In genomic region chr5:33180900-33181299, GRCh38 we compare ENCODE assay signal across 9 cellular contexts.
A peak's percentile ranks its signal among the peaks of the same experiment; 100 is the strongest.
DNase-seq lines count a peak whose midpoint lies in the region; ATAC-seq and TF ChIP-seq lines count a peak whose summit lies in the region.
"Had no signal": no experiment of that assay in that cellular context is flagged by ENCODE, and none has a peak within 500 bp of the region (broad histone marks: within the 10 kb centered on the region; RNA-seq: fewer than 3 reads in every experiment).

No MANE protein-coding gene starts in this region.

- DNase-seq in Calu3 (peak; percentile 2), M059J (ENCODE audit: low read depth) (peak; percentile 55), ascending aorta (ENCODE audit: low spot score in 2 of 2) (no peak), left kidney (ENCODE audit: low read depth, low spot score) (peak; percentile 35)
- DNase-seq: activated T-cell treated with anti-CD3 and anti-CD28 coated beads, Interleukin-2, amount 50 U/mL, for 1 hour had no signal

- intact Hi-C loops in Calu3 (cut with micrococcal nuclease; ENCODE audit: unreplicated experiment): loop anchor here (5.0 to 10.0 kb wide), 3 partner anchors 241 to 474 kb away; no protein-coding TSS in a partner anchor
- intact Hi-C loops in ascending aorta (cut with DNase I): loop anchor here (5.0 kb wide), 1 partner anchor 469 kb away; the partner anchor contains the start of gene NPR3

- no peaks in the 10 kb centered on the region for H3K9me3 Mint-ChIP-seq in Calu3 (ENCODE audit: low read depth, unreplicated experiment)

- H3K27ac Mint-ChIP-seq in Calu3 (ENCODE audit: unreplicated experiment): no peak overlapping the region

- peaks cover 8% of the 10 kb centered on the region for H3K4me1 Mint-ChIP-seq in Calu3 (ENCODE audit: low read depth, unreplicated experiment)

- H3K36me3 Mint-ChIP-seq in Calu3 (ENCODE audit: insufficient read depth, unreplicated experiment): no peaks in the 10 kb centered on the region

- H3K9me3 ChIP-seq in ascending aorta: no peaks in the 10 kb centered on the region

- H3K27ac ChIP-seq in ascending aorta: no peak overlapping the region

- no peaks in the 10 kb centered on the region for H3K36me3 ChIP-seq in ascending aorta

- CTCF ChIA-PET in Calu3 (lab: Charles Lee): no interaction called here

- BruUV-seq in Calu3 (replicated peaks; lab: Mats Ljungman, UMichigan): no TSS peak

- H3K27me3 ChIP-seq in ascending aorta: no peaks in the 10 kb centered on the region

- H3K27me3 Mint-ChIP-seq in Calu3 (ENCODE audit: unreplicated experiment): no peaks in the 10 kb centered on the region

- ATAC-seq in GM19328 (IDR thresholded peaks at IDR 0.05; ENCODE audit: unreplicated experiment): no peak
- no peak for ATAC-seq in GM19397 (IDR thresholded peaks at IDR 0.05; ENCODE audit: unreplicated experiment)
- ATAC-seq in GM21381 (IDR thresholded peaks at IDR 0.05; ENCODE audit: unreplicated experiment): no peak
- ATAC-seq in HG03097 (IDR thresholded peaks at IDR 0.05; ENCODE audit: low FRiP score, unreplicated experiment): no peak

- H3K4me1 ChIP-seq in ascending aorta: no peaks in the 10 kb centered on the region

- no peak overlapping the region for H3K4me3 ChIP-seq in ascending aorta

- no peak overlapping the region for H3K4me3 Mint-ChIP-seq in Calu3 (ENCODE audit: low read depth, unreplicated experiment)

- TF ChIP-seq CTCF in Calu3 (IDR thresholded peaks at IDR 0.05; ENCODE audit: unreplicated experiment): no peak
- peak; percentile 24 to 46 (median 29) for TF ChIP-seq CTCF in ascending aorta (IDR thresholded peaks at IDR 0.05)

Comparison
In these comparisons a context has a peak if more than half of its experiments do, and no peak if none do; other contexts are left out.
1. DNase-seq: peak in Calu3 (single experiment), M059J (single experiment) and left kidney (single experiment); none in ascending aorta (0 of 2).